Comparison of ENCODE assay signal across 17 cellular contexts in the genomic region with DNA sequence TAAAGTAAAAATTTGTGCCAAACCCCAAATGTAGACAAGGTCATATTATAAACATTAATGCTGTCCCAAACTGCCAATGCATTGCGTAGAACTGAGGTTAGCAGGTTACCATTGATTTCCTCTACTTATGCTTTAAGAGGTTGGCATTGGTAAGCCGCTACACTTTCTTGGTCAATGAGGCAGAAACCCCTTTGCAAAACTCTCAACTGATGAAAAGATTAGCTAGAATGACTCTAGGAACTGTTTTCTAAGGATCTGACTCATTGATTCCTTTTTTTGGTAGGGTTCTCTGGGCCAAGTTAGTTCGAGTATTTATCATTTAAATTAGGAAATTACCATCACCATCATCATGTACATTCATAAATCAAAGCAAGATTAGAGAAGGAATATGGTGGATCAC. TPM values are rescaled to one million over a fixed set of nuclear protein-coding genes. Genes with fewer than 3 reads are reported as not detected.
A peak's percentile ranks its signal among the peaks of the same experiment; 100 is the strongest.
DNase-seq lines count a peak whose midpoint lies in the region; ATAC-seq and TF ChIP-seq lines count a peak whose summit lies in the region.
"Had no signal": no experiment of that assay in that cellular context is flagged by ENCODE, and none has a peak within 500 bp of the region (broad histone marks: within the 10 kb centered on the region; RNA-seq: fewer than 3 reads in every experiment).

No MANE protein-coding gene starts in this region.

- CTCF ChIA-PET in IMR-90 (lab: Yijun Ruan, JAX), result no interaction called here

- no peak overlapping the region for H3K14ac ChIP-seq in IMR-90 (replicated peaks; ENCODE audit: low read depth, low read length)

- no peak overlapping the region; the same call in 1 of the 2 replicates for H3K23ac ChIP-seq in IMR-90 (ENCODE audit: low read depth, low read length)

- H3K27ac Mint-ChIP-seq in nephron progenitor cell, result peak overlapping the region; percentile 43
- H3K27ac Mint-ChIP-seq: CD8-positive, alpha-beta T cell had no signal

- 0 out of 3 replicates have a peak overlapping the region, but pooled peaks have one; percentile 24 for H2BK15ac ChIP-seq in IMR-90 (ENCODE audit: low read depth, low read length)

- H4K5ac ChIP-seq in IMR-90 (ENCODE audit: low read depth, low read length), result no peak overlapping the region

- H3K27me3 ChIP-seq in IMR-90 (ENCODE audit: control insufficient read depth, insufficient read depth, low read length) (no peaks in the 10 kb centered on the region), adipocyte (replicated peaks; ENCODE audit: control insufficient read depth, insufficient read depth, low read length) (no peaks in the 10 kb centered on the region), H7 (ENCODE audit: control insufficient read depth, insufficient read depth, low read length) (no peaks in the 10 kb centered on the region)

- H3K18ac ChIP-seq in IMR-90 (ENCODE audit: low read depth, low read length), result peak overlapping the region; percentile 40; the same call in 1 of the 2 replicates

- peaks cover 86% of the 10 kb centered on the region for H3K36me3 Mint-ChIP-seq in nephron progenitor cell (ENCODE audit: low read depth)
- H3K36me3 Mint-ChIP-seq: CD8-positive, alpha-beta T cell had no signal

- no CpG with 5 or more reads among the region's 3 CpGs for WGBS in IMR-90 (ENCODE audit: extremely low coverage in 2 of 2, insufficient read length in 1 of 2), 2 experiments

- peak overlapping the region; percentile 56; the same call in 1 of the 2 replicates for H2AK5ac ChIP-seq in IMR-90 (ENCODE audit: low read depth, low read length)

- POLR2A ChIA-PET in IMR-90 (lab: Charles Lee; ENCODE audit: unreplicated experiment), result no interaction called here

- H3K36me3 ChIP-seq in IMR-90 (ENCODE audit: control insufficient read depth, insufficient read depth, low read length) (peaks cover 13% of the 10 kb centered on the region), adipocyte (ENCODE audit: control insufficient read depth, insufficient read depth, low read length, severe bottlenecking) (peaks cover 19% of the 10 kb centered on the region), H7 (replicated peaks; ENCODE audit: control insufficient read depth, insufficient read depth, low read length) (no peaks in the 10 kb centered on the region; the same call in 1 of the 2 replicates)

- ATAC-seq in IMR-90 (ENCODE audit: low read depth), result no peak
- ATAC-seq in HG03460 (IDR thresholded peaks at IDR 0.05; ENCODE audit: unreplicated experiment), result no peak
- ATAC-seq: CD8-positive, alpha-beta T cell; HepG2 had no signal

- peak overlapping the region; percentile 52; the same call in 1 of the 2 replicates for H3K4ac ChIP-seq in IMR-90 (ENCODE audit: low read depth, low read length)

- peaks cover 21% of the 10 kb centered on the region for H3K9me1 ChIP-seq in IMR-90 (ENCODE audit: insufficient read depth, low read length)

- H3K56ac ChIP-seq in IMR-90 (ENCODE audit: extremely low read depth, insufficient read depth, low read length), result no peak overlapping the region

- H3K4me3 Mint-ChIP-seq in nephron progenitor cell, result no peak overlapping the region
- H3K4me3 Mint-ChIP-seq: CD8-positive, alpha-beta T cell had no signal

- intact Hi-C loops in IMR-90 (cut with micrococcal nuclease), result no loop called here

- 0 out of 2 replicates have a peak overlapping the region, but pooled peaks have one; percentile 50 for H4K91ac ChIP-seq in IMR-90 (ENCODE audit: insufficient read depth, low read depth, low read length)

- H3K9ac ChIP-seq in IMR-90 (ENCODE audit: low read depth, low read length) (no peak overlapping the region), adipocyte (ENCODE audit: low read length) (no peak overlapping the region)

- H3K4me3 ChIP-seq in IMR-90 (ENCODE audit: insufficient read depth, low read depth, low read length) (no peak overlapping the region), adipocyte (ENCODE audit: low read length) (peak overlapping the region; percentile 73), H7 (ENCODE audit: insufficient read depth, low read depth, low read length) (no peak overlapping the region)
- H3K4me3 ChIP-seq: PC-9 had no signal

- H3K4me2 ChIP-seq in IMR-90 (ENCODE audit: low read depth, low read length), result no peak overlapping the region
- H3K4me2 ChIP-seq: PC-9 had no signal

- TF ChIP-seq RAD21 in IMR-90 (IDR thresholded peaks at IDR 0.05; ENCODE audit: low read length), result no peak

- peak overlapping the region; percentile 81 for H2BK5ac ChIP-seq in IMR-90 (ENCODE audit: low read depth, low read length, poor library complexity, severe bottlenecking)

- peaks cover 20 to 72% of the 10 kb centered on the region in 2 experiments for H3K79me1 ChIP-seq in IMR-90 (ENCODE audit: low read depth in 1 of 2, low read length in 2 of 2)

- no peak overlapping the region for H3K27ac ChIP-seq in IMR-90 (ENCODE audit: insufficient read depth, low read length)
- H3K27ac ChIP-seq: PC-9 had no signal

- peaks cover 20% of the 10 kb centered on the region for H3K4me1 ChIP-seq in IMR-90 (ENCODE audit: control insufficient read depth, insufficient read depth, low read length)
- H3K4me1 ChIP-seq in adipocyte (ENCODE audit: control insufficient read depth, insufficient read depth, low read length), result peaks cover 30% of the 10 kb centered on the region

- no TSS peak for BruUV-seq in IMR-90 (replicated peaks; lab: Mats Ljungman, UMichigan)

- H3K27me3 Mint-ChIP-seq in nephron progenitor cell (ENCODE audit: low read depth, poor library complexity), result no peaks in the 10 kb centered on the region

- in situ Hi-C loops in IMR-90 (cut with MboI; ENCODE audit: low sequenced_read_pairs), result no loop called here

- H4K8ac ChIP-seq in IMR-90 (ENCODE audit: low read depth in 2 of 2, low read length in 2 of 2), result no peak overlapping the region

- peaks cover 72% of the 10 kb centered on the region; the same call in 1 of the 2 replicates for H4K20me1 ChIP-seq in IMR-90 (ENCODE audit: insufficient read depth, low read length)

- H2BK120ac ChIP-seq in IMR-90 (ENCODE audit: low read depth, low read length), result 0 out of 2 replicates have a peak overlapping the region, but pooled peaks have one; percentile 38

- TF ChIP-seq POLR2A in IMR-90 (IDR thresholded peaks at IDR 0.05; ENCODE audit: low read depth, low read length), result no peak

- dilution Hi-C loops in IMR-90 (cut with HindIII; ENCODE audit: low sequenced_read_pairs, unreplicated experiment), result no loop called here

- H2AK9ac ChIP-seq in IMR-90 (replicated peaks; ENCODE audit: low read depth, low read length, poor library complexity), result no peak overlapping the region

- no peaks in the 10 kb centered on the region for H3K9me3 ChIP-seq in IMR-90 (ENCODE audit: control insufficient read depth, insufficient read depth, low read length)
- no peaks in the 10 kb centered on the region for H3K9me3 ChIP-seq in adipocyte (ENCODE audit: control insufficient read depth, low read length)

- no peaks in the 10 kb centered on the region for H3K9me3 Mint-ChIP-seq in nephron progenitor cell
- H3K9me3 Mint-ChIP-seq: CD8-positive, alpha-beta T cell had no signal

- DNase-seq in GF-D8 (lab: John Stamatoyannopoulos, UW) (peak; percentile 73), IMR-90 (no peak), adipocyte (ENCODE audit: low read depth) (no peak), nephron progenitor cell (no peak), H7 (no peak), NCI-H2227 (lab: John Stamatoyannopoulos, UW; ENCODE audit: unreplicated experiment) (no peak)
- DNase-seq: CD8-positive, alpha-beta T cell; Karpas-422; MM.1S; NCI-H1417; NCI-H1930; NCI-H2171; NCI-H748 treated with DMSO at 0.1 percent for 48 hours; PC-9 had no signal

- H2BK20ac ChIP-seq in IMR-90 (ENCODE audit: low read depth, low read length), result 0 out of 2 replicates have a peak overlapping the region, but pooled peaks have one; percentile 43

- H2AFZ ChIP-seq in IMR-90 (replicated peaks; ENCODE audit: low read length, poor library complexity), result no peak overlapping the region
- H2AFZ ChIP-seq: PC-9 had no signal

- TF ChIP-seq CTCF in IMR-90 (conservative IDR thresholded peaks at IDR 0.05; ENCODE audit: low read depth, low read length), result no peak
- TF ChIP-seq CTCF in nephron progenitor cell (IDR thresholded peaks at IDR 0.05), result no peak

- H3K4me1 Mint-ChIP-seq in nephron progenitor cell, result peaks cover 46% of the 10 kb centered on the region

TF ChIP-seq in IMR-90, 13 proteins besides CTCF, POLR2A, EP300 and RAD21 (continues in another document):
- no peak for TF ChIP-seq MAFK (IDR thresholded peaks at IDR 0.05; ENCODE audit: low read depth, low read length)
- no peak for TF ChIP-seq SMC3 (IDR thresholded peaks at IDR 0.05; ENCODE audit: low read depth, low read length)
- TF ChIP-seq NFE2L2 (IDR thresholded peaks at IDR 0.05; ENCODE audit: low read depth, low read length), result no peak
- TF ChIP-seq RCOR1 (IDR thresholded peaks at IDR 0.05; ENCODE audit: insufficient replicate concordance, low read length), result no peak
- TF ChIP-seq FOS (IDR thresholded peaks at IDR 0.05; ENCODE audit: low read depth, low read length), result no peak
- TF ChIP-seq BHLHE40 (IDR thresholded peaks at IDR 0.05; ENCODE audit: low read depth, low read length), result no peak
- no peak for TF ChIP-seq CHD1 (IDR thresholded peaks at IDR 0.05; ENCODE audit: low read depth, low read length)
- no peak for TF ChIP-seq RFX5 (IDR thresholded peaks at IDR 0.05; ENCODE audit: low read depth, low read length)
- TF ChIP-seq, protein P1, sequence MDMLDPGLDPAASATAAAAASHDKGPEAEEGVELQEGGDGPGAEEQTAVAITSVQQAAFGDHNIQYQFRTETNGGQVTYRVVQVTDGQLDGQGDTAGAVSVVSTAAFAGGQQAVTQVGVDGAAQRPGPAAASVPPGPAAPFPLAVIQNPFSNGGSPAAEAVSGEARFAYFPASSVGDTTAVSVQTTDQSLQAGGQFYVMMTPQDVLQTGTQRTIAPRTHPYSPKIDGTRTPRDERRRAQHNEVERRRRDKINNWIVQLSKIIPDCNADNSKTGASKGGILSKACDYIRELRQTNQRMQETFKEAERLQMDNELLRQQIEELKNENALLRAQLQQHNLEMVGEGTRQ (IDR thresholded peaks at IDR 0.05; ENCODE audit: low read depth, low read length), result no peak
- no peak for TF ChIP-seq CEBPB (IDR thresholded peaks at IDR 0.05; ENCODE audit: low read depth, low read length)
- no peak for TF ChIP-seq MAZ (IDR thresholded peaks at IDR 0.05; ENCODE audit: borderline replicate concordance, low read depth, low read length)
- no peak for TF ChIP-seq MXI1 (IDR thresholded peaks at IDR 0.05; ENCODE audit: borderline replicate concordance, low read depth, low read length)

RNA-seq across cellular contexts. Expression of a gene that starts 44.6 kb away (rescaled TPM):
- 72.4 and 130 TPM in 2 replicates for total RNA-seq in IMR-90 (2012; rRNA removed)
- 108 and 119 TPM in 2 replicates for polyA plus RNA-seq in IMR-90 (2012; rRNA removed)
- polyA plus RNA-seq in IMR-90 (2012; cell fraction: cytosol; rRNA removed), result 84.5 and 106 TPM in 2 replicates
- polyA plus RNA-seq in IMR-90 (2012; cell fraction: nucleus; rRNA removed; ENCODE audit: low replicate concordance), result 141 and 145 TPM in 2 replicates
- 61.1 and 61.9 TPM in 2 replicates for total RNA-seq in H7 (2014; rRNA removed; shearing (Covaris generic))
- total RNA-seq: CD8-positive, alpha-beta T cell; NCI-H460 had no signal
